27 cellular contexts compared by ENCODE assay signal in the genomic region with DNA sequence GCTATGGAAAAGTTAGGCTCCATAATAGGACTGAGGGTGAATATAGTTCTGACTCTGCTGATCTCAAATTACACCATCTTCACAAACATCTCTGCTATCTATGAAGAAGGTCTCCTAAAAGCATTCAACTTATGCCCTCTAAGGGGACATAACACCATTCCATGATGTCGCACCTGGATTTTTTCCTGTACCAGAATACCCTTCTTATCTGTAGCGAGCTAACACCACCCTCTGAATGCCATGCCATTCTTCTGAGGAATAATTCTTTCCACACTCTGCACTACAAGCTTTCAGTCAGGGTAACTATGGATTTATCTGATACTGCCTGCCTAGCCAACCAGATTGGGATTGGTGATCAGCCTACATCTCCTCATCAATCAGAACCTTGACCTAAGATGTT.
"Had no signal": no experiment of that assay in that cellular context is flagged by ENCODE, and none has a peak within 500 bp of the region (broad histone marks: within the 10 kb centered on the region; RNA-seq: fewer than 3 reads in every experiment).

No MANE protein-coding gene starts in this region.

- H3K4me1 ChIP-seq: colonic mucosa, gastrocnemius medialis, heart right ventricle, lower lobe of right lung, parathyroid adenoma, right lobe of liver, stomach, thyroid gland had no signal

- H3K9ac ChIP-seq: parathyroid adenoma had no signal

- DNase-seq: colonic mucosa; effector CD8-positive, alpha-beta T cell; endodermal cell; foreskin fibroblast; gastrocnemius medialis; heart right ventricle; hippocampal formation; left colon; left ventricle myocardium superior; lower lobe of right lung; natural killer cell; right lobe of liver; small intestine; stimulated activated CD4-positive, alpha-beta T cell treated with anti-CD3 and anti-CD28 coated beads, Interleukin-12 subunit alpha, Interleukin-12 subunit beta, amount 100 ng/mL, for 4 hours; stimulated activated CD4-positive, alpha-beta T cell treated with anti-CD3 and anti-CD28 coated beads, Interleukin-1b, Interleukin-23, amount 100 ng/mL, for 48 hours; stimulated activated CD4-positive, alpha-beta T cell treated with anti-CD3 and anti-CD28 coated beads, Interleukin-4, amount 100 ng/mL, for 1 hour; stimulated activated CD8-positive, alpha-beta memory T cell treated with anti-CD3 and anti-CD28 coated beads, Interleukin-4, amount 100 ng/mL, for 48 hours; stimulated activated naive CD4-positive, alpha-beta T cell; stomach; thyroid gland had no signal

- H3K36me3 Mint-ChIP-seq: natural killer cell had no signal

- H3K9me3 Mint-ChIP-seq: dendritic cell treated with granulocyte-macrophage colony-stimulating factor and Interleukin-4, amounts not matched to agents 40 ng/mL and 50 ng/mL, for 4 days; endodermal cell; natural killer cell; type B pancreatic cell had no signal

- H2AFZ ChIP-seq: parathyroid adenoma had no signal

- H3K27ac Mint-ChIP-seq: dendritic cell treated with granulocyte-macrophage colony-stimulating factor and Interleukin-4, amounts not matched to agents 40 ng/mL and 50 ng/mL, for 4 days; endodermal cell; natural killer cell; progenitor cell of endocrine pancreas; type B pancreatic cell had no signal

- H3K27ac ChIP-seq: colonic mucosa, epithelial cell of prostate, gastrocnemius medialis, heart right ventricle, lower lobe of right lung, neutrophil, parathyroid adenoma, right lobe of liver, stomach, thyroid gland had no signal

- H3K36me3 ChIP-seq: colonic mucosa, gastrocnemius medialis, lower lobe of right lung, neutrophil, right lobe of liver, stomach, thyroid gland had no signal

- H3K27me3 Mint-ChIP-seq: dendritic cell treated with granulocyte-macrophage colony-stimulating factor and Interleukin-4, amounts not matched to agents 40 ng/mL and 50 ng/mL, for 4 days; progenitor cell of endocrine pancreas; type B pancreatic cell had no signal

- H3K79me2 ChIP-seq: parathyroid adenoma had no signal

- ATAC-seq: esophagus mucosa, gastrocnemius medialis, heart right ventricle, left colon, left ventricle myocardium superior, lower lobe of right lung, natural killer cell, right lobe of liver had no signal

- H3K4me3 ChIP-seq: colonic mucosa, gastrocnemius medialis, heart right ventricle, lower lobe of right lung, right lobe of liver, stomach, thyroid gland had no signal

- H3K27me3 ChIP-seq: colonic mucosa, gastrocnemius medialis, heart right ventricle, neutrophil, right lobe of liver, stomach, thyroid gland had no signal

- H3K9me3 ChIP-seq: colonic mucosa, gastrocnemius medialis, heart right ventricle, lower lobe of right lung, neutrophil, right lobe of liver, stomach, thyroid gland had no signal

- H3K4me3 Mint-ChIP-seq: dendritic cell treated with granulocyte-macrophage colony-stimulating factor and Interleukin-4, amounts not matched to agents 40 ng/mL and 50 ng/mL, for 4 days; endodermal cell; natural killer cell; type B pancreatic cell had no signal
